Comparison of ENCODE assay signal across 3 cellular contexts in the genomic region with DNA sequence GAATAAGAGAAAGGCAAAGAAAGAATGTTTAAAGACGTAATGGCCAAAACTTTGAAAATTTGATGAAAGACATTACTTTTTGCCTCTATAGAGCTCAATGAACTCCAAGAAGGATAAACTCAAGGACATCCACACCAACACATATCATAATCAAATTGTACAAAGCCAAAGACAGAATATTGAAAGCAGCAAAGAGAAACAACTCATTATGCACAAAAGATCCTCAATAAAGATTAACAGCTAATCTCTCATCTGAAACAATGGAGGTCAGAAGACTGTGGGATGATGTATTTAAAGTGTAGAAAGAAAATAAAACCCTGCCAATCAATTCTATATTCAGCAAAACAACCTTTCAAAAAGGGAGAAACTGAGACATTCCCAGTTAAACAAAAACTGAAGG.
A peak's percentile ranks its signal among the peaks of the same experiment; 100 is the strongest.
TF ChIP-seq lines count a peak whose summit lies in the region.

No MANE protein-coding gene starts in this region.

TF ChIP-seq in HepG2, 621 proteins besides CTCF, POLR2A, EP300 and RAD21:
- TF ChIP-seq ZNF343 (CRISPR knock-in tag; IDR thresholded peaks at IDR 0.05) (no peak), ZNF317 (CRISPR knock-in tag; IDR thresholded peaks at IDR 0.05) (0 out of 2 replicates have a peak, but pooled peaks have one; percentile 40)

TF ChIP-seq in HEK293, 187 proteins besides CTCF, POLR2A, EP300 and RAD21:
- TF ChIP-seq, protein P1, sequence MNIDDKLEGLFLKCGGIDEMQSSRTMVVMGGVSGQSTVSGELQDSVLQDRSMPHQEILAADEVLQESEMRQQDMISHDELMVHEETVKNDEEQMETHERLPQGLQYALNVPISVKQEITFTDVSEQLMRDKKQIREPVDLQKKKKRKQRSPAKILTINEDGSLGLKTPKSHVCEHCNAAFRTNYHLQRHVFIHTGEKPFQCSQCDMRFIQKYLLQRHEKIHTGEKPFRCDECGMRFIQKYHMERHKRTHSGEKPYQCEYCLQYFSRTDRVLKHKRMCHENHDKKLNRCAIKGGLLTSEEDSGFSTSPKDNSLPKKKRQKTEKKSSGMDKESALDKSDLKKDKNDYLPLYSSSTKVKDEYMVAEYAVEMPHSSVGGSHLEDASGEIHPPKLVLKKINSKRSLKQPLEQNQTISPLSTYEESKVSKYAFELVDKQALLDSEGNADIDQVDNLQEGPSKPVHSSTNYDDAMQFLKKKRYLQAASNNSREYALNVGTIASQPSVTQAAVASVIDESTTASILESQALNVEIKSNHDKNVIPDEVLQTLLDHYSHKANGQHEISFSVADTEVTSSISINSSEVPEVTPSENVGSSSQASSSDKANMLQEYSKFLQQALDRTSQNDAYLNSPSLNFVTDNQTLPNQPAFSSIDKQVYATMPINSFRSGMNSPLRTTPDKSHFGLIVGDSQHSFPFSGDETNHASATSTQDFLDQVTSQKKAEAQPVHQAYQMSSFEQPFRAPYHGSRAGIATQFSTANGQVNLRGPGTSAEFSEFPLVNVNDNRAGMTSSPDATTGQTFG (tag by site-specific recombination; IDR thresholded peaks at IDR 0.05; ENCODE audit: borderline replicate concordance) = no peak
- TF ChIP-seq ZNF211 (tag by site-specific recombination; IDR thresholded peaks at IDR 0.05; ENCODE audit: low read depth) (no peak), SETDB1 (IDR thresholded peaks at IDR 0.05; ENCODE audit: insufficient read length, low read length) (peak; percentile 60)
TF ChIP-seq in HEK293: peak in this region for 1.

TF ChIP-seq in H1, 55 proteins besides CTCF, POLR2A, EP300 and RAD21:
- no peak for TF ChIP-seq CEBPB (IDR thresholded peaks at IDR 0.05; ENCODE audit: low read depth, low read length)
- TF ChIP-seq EGR1 (IDR thresholded peaks at IDR 0.05; ENCODE audit: borderline replicate concordance, low read depth, low read length) = no peak
- TF ChIP-seq SIN3A (conservative IDR thresholded peaks at IDR 0.05 in 1 of 2, IDR thresholded peaks at IDR 0.05 in 1 of 2; ENCODE audit: low read depth in 1 of 2, low read length in 2 of 2) = no peak
- no peak for TF ChIP-seq YY1 (IDR thresholded peaks at IDR 0.05; ENCODE audit: low read depth, low read length)
- no peak for TF ChIP-seq SUZ12 (IDR thresholded peaks at IDR 0.05; ENCODE audit: low read length)
- no peak for TF ChIP-seq CBX8 (IDR thresholded peaks at IDR 0.05; ENCODE audit: borderline replicate concordance, low read depth, low read length)
- no peak for TF ChIP-seq CHD1 (IDR thresholded peaks at IDR 0.05; ENCODE audit: low read depth, low read length)
- TF ChIP-seq KDM4A (IDR thresholded peaks at IDR 0.05; ENCODE audit: low read depth, low read length, severe bottlenecking) = no peak
- no peak for TF ChIP-seq SP2 (IDR thresholded peaks at IDR 0.05; ENCODE audit: low read length)
- TF ChIP-seq SIRT6 (IDR thresholded peaks at IDR 0.05; ENCODE audit: low read length) = no peak
- TF ChIP-seq CBX5 (IDR thresholded peaks at IDR 0.05; ENCODE audit: low read depth, low read length) = no peak
- TF ChIP-seq BRCA1 (IDR thresholded peaks at IDR 0.05; ENCODE audit: low read depth, low read length) = no peak
- no peak for TF ChIP-seq SRF (IDR thresholded peaks at IDR 0.05; ENCODE audit: low read depth, low read length)
- TF ChIP-seq, protein P2, sequence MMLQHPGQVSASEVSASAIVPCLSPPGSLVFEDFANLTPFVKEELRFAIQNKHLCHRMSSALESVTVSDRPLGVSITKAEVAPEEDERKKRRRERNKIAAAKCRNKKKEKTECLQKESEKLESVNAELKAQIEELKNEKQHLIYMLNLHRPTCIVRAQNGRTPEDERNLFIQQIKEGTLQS (IDR thresholded peaks at IDR 0.05; ENCODE audit: insufficient read depth, low read depth, low read length) = no peak
- no peak for TF ChIP-seq NANOG (IDR thresholded peaks at IDR 0.05; ENCODE audit: insufficient read depth, low read depth, low read length, poor library complexity, severe bottlenecking)
- TF ChIP-seq KDM5A (IDR thresholded peaks at IDR 0.05; ENCODE audit: low read length) = no peak
